Comparison of ENCODE assay signal across 1 cellular context in the genomic region with DNA sequence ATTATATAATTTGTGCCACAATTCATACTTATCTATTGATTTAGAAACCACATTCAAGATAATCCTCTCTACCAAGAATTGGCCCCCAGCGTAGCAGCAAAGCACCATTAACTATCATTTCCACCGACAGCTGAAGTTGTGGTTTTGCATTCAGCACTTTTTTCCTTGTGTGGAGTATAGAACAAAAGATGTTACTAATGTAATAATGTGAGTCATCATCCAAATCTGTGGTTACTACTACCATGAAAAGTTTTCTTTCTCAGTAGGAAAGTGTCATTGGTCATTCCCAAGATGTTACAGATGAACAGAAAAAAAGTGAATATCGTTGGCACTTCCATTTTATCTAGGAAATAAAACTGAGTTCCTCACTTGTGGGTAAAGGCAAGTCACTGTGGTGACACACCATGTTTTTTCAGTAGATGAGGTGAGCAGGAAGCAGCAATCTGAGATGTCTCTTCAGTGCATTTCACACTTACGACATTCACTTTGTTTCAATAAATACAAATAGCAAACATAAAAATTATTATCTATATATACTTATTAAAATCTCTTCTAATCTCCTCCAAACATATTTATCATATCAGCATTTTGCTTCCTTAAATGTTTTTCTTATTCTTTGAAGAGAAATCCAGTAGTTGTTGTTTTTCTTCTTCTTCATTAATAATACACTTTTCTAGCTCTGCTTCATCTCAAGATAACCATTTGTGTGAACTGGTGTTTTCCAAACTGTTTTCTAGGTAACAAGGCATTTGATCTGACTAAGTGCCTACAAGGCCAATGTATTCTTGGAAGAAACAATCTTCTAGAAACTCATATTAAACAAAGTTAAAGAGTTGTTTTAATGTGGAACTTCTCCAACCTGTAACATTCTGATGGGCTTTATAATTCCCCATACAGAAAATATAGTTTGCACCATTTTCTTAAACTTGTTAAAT.
TF ChIP-seq lines count a peak whose summit lies in the region.

No MANE protein-coding gene starts in this region.

TF ChIP-seq in IMR-90, 13 proteins besides CTCF, POLR2A, EP300 and RAD21:
- TF ChIP-seq MXI1 (IDR thresholded peaks at IDR 0.05; ENCODE audit: borderline replicate concordance, low read depth, low read length) (no peak), NFE2L2 (IDR thresholded peaks at IDR 0.05; ENCODE audit: low read depth, low read length) (no peak), SMC3 (IDR thresholded peaks at IDR 0.05; ENCODE audit: low read depth, low read length) (no peak), MAZ (IDR thresholded peaks at IDR 0.05; ENCODE audit: borderline replicate concordance, low read depth, low read length) (no peak), CEBPB (IDR thresholded peaks at IDR 0.05; ENCODE audit: low read depth, low read length) (no peak), BHLHE40 (IDR thresholded peaks at IDR 0.05; ENCODE audit: low read depth, low read length) (no peak), CHD1 (IDR thresholded peaks at IDR 0.05; ENCODE audit: low read depth, low read length) (no peak), FOS (IDR thresholded peaks at IDR 0.05; ENCODE audit: low read depth, low read length) (no peak), RCOR1 (IDR thresholded peaks at IDR 0.05; ENCODE audit: insufficient replicate concordance, low read length) (no peak), MAFK (IDR thresholded peaks at IDR 0.05; ENCODE audit: low read depth, low read length) (no peak), ELK1 (IDR thresholded peaks at IDR 0.05; ENCODE audit: borderline replicate concordance, low read depth, low read length) (no peak), RFX5 (IDR thresholded peaks at IDR 0.05; ENCODE audit: low read depth, low read length) (no peak)
- TF ChIP-seq, protein P1, sequence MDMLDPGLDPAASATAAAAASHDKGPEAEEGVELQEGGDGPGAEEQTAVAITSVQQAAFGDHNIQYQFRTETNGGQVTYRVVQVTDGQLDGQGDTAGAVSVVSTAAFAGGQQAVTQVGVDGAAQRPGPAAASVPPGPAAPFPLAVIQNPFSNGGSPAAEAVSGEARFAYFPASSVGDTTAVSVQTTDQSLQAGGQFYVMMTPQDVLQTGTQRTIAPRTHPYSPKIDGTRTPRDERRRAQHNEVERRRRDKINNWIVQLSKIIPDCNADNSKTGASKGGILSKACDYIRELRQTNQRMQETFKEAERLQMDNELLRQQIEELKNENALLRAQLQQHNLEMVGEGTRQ (IDR thresholded peaks at IDR 0.05; ENCODE audit: low read depth, low read length), result no peak
TF ChIP-seq in IMR-90: peak in this region for 0.
